8 cellular contexts compared by ENCODE assay signal in genomic region chr10:47383254-47384147, GRCh38. TPM values are rescaled to one million over a fixed set of nuclear protein-coding genes. Genes with fewer than 3 reads are reported as not detected.
DNase-seq lines count a peak whose midpoint lies in the region; ATAC-seq, FAIRE-seq and TF ChIP-seq lines count a peak whose summit lies in the region.

No MANE protein-coding gene starts in this region.

- no peak for FAIRE-seq in keratinocyte (lab: Jason Lieb, UNC)

- dilution Hi-C loops in keratinocyte (cut with MboI; ENCODE audit: extremely low pct_ligation_motif_present, low sequenced_read_pairs), result no loop called here

- peaks cover 12% of the 10 kb centered on the region for H3K4me1 ChIP-seq in CD4-positive, alpha-beta memory T cell (ENCODE audit: insufficient read depth, low read length)
- peaks cover 10% of the 10 kb centered on the region for H3K4me1 ChIP-seq in keratinocyte (ENCODE audit: control insufficient read depth, extremely low read depth, insufficient read depth, low read length)

- peak overlapping the region; percentile 98 for H3K4me2 ChIP-seq in keratinocyte (ENCODE audit: control insufficient read depth, extremely low read depth, insufficient read depth, low read depth, low read length)

- TF ChIP-seq EP300 in Ishikawa (IDR thresholded peaks at IDR 0.05; ENCODE audit: borderline replicate concordance), result no peak

- H3K36me3 Mint-ChIP-seq in CD4-positive, alpha-beta memory T cell, result peaks cover 0 to 2% of the 10 kb centered on the region in 2 donors
- H3K36me3 Mint-ChIP-seq in activated T-cell treated with anti-CD3 and anti-CD28 coated beads, Interleukin-2, amount 50 U/mL, for 72 hours (ENCODE audit: insufficient read depth in 2 of 2), result peaks cover 4 to 15% of the 10 kb centered on the region in 2 donors

- ATAC-seq in activated T-cell treated with anti-CD3 and anti-CD28 coated beads, Interleukin-2, amount 50 U/mL, for 72 hours (replicated peaks in 1 of 2), result no peak

- no peaks in the 10 kb centered on the region for H3K79me2 ChIP-seq in keratinocyte (ENCODE audit: control insufficient read depth, insufficient read depth, low read length)

- H2AFZ ChIP-seq in keratinocyte (ENCODE audit: control insufficient read depth, low read length), result peak overlapping the region; percentile 90

- H3K4me3 Mint-ChIP-seq in CD4-positive, alpha-beta memory T cell, result peak overlapping the region; percentile 87 to 97 (median 90)
- peak overlapping the region; percentile 81 to 83 for H3K4me3 Mint-ChIP-seq in activated T-cell treated with anti-CD3 and anti-CD28 coated beads, Interleukin-2, amount 50 U/mL, for 72 hours

- no peaks in the 10 kb centered on the region for H3K9me1 ChIP-seq in keratinocyte (ENCODE audit: control insufficient read depth, extremely low read depth, insufficient read depth, low read length)

- peak overlapping the region; percentile 74 for H3K9ac ChIP-seq in keratinocyte (ENCODE audit: control insufficient read depth, extremely low read depth, insufficient read depth, low read length)

- peak overlapping the region in 1 of 2 donors; percentile 52 for H3K4me3 ChIP-seq in CD4-positive, alpha-beta memory T cell (ENCODE audit: low read length in 2 of 2)
- H3K4me3 ChIP-seq in keratinocyte (ENCODE audit: control insufficient read depth in 2 of 3, extremely low read depth in 1 of 3, insufficient read depth in 2 of 3, low read depth in 1 of 3, low read length in 3 of 3), result peak overlapping the region; percentile 73 to 83 (median 82)

- no peak for TF ChIP-seq RAD21 in Ishikawa (IDR thresholded peaks at IDR 0.05; ENCODE audit: low read depth)

- H3K4me1 Mint-ChIP-seq in CD4-positive, alpha-beta memory T cell, result peaks cover 6 to 10% (median 8%) of the 10 kb centered on the region in 4 donors
- peaks cover 15% of the 10 kb centered on the region for H3K4me1 Mint-ChIP-seq in activated T-cell treated with anti-CD3 and anti-CD28 coated beads, Interleukin-2, amount 50 U/mL, for 72 hours (ENCODE audit: low read depth)

- no peaks in the 10 kb centered on the region for H4K20me1 ChIP-seq in keratinocyte (ENCODE audit: control insufficient read depth, extremely low read depth, insufficient read depth, low read length)

- TF ChIP-seq CTCF in keratinocyte (optimal IDR thresholded peaks at IDR 0.05 in 1 of 3, IDR thresholded peaks at IDR 0.05 in 1 of 3, conservative IDR thresholded peaks at IDR 0.05 in 1 of 3; ENCODE audit: extremely low read depth in 1 of 3, insufficient read depth in 2 of 3, low read length in 3 of 3), result no peak

- peak overlapping the region in 4 of 7 donors; percentile 5 to 77 (median 48) for H3K27ac Mint-ChIP-seq in CD4-positive, alpha-beta memory T cell
- H3K27ac Mint-ChIP-seq in activated T-cell treated with anti-CD3 and anti-CD28 coated beads, Interleukin-2, amount 50 U/mL, for 72 hours, result no peak overlapping the region

- peaks cover 37 to 38% of the 10 kb centered on the region in 2 donors for H3K27me3 Mint-ChIP-seq in CD4-positive, alpha-beta memory T cell
- peaks cover 79% of the 10 kb centered on the region for H3K27me3 Mint-ChIP-seq in activated T-cell treated with anti-CD3 and anti-CD28 coated beads, Interleukin-2, amount 50 U/mL, for 72 hours (ENCODE audit: low read depth)

- DNase-seq in CD4-positive, alpha-beta memory T cell, result no peak
- DNase-seq in activated T-cell treated with anti-CD3 and anti-CD28 coated beads, Interleukin-2, amount 50 U/mL, for 72 hours, result no peak
- no peak for DNase-seq in keratinocyte (ENCODE audit: low read depth, low spot score)
- DNase-seq in substantia nigra (lab: John Stamatoyannopoulos, UW), result no peak
- DNase-seq in cerebellum (ENCODE audit: low spot score), result no peak
- DNase-seq in SKM-1 (lab: John Stamatoyannopoulos, UW; ENCODE audit: unreplicated experiment), result no peak
- DNase-seq in HPDE6-E6E7 (ENCODE audit: extremely low spot score), result no peak

- CTCF ChIA-PET in CD4-positive, alpha-beta memory T cell (lab: Charles Lee; ENCODE audit: partially characterized antibody), result no interaction called here

- intact Hi-C loops in CD4-positive, alpha-beta memory T cell (cut with micrococcal nuclease), result no loop called here

- no peak overlapping the region for H3K27ac ChIP-seq in CD4-positive, alpha-beta memory T cell (ENCODE audit: low read depth, low read length)
- H3K27ac ChIP-seq in keratinocyte (ENCODE audit: control insufficient read depth, insufficient read depth, low read length) (no peak overlapping the region), substantia nigra (ENCODE audit: low read depth, low read length, poor library complexity, severe bottlenecking) (peak overlapping the region; percentile 81)

- peaks cover 0 to 8% (median 1%) of the 10 kb centered on the region in 8 donors for H3K9me3 Mint-ChIP-seq in CD4-positive, alpha-beta memory T cell
- peaks cover 6 to 10% of the 10 kb centered on the region in 2 donors for H3K9me3 Mint-ChIP-seq in activated T-cell treated with anti-CD3 and anti-CD28 coated beads, Interleukin-2, amount 50 U/mL, for 72 hours

- peaks cover 4% of the 10 kb centered on the region for H3K27me3 ChIP-seq in CD4-positive, alpha-beta memory T cell (ENCODE audit: insufficient read depth, low read length)
- peaks cover 4% of the 10 kb centered on the region for H3K27me3 ChIP-seq in keratinocyte (ENCODE audit: control insufficient read depth, extremely low read depth, insufficient read depth, low read length)

- H3K36me3 ChIP-seq in CD4-positive, alpha-beta memory T cell (ENCODE audit: insufficient read depth, low read length), result no peaks in the 10 kb centered on the region
- no peaks in the 10 kb centered on the region for H3K36me3 ChIP-seq in keratinocyte (ENCODE audit: control insufficient read depth in 2 of 2, extremely low read depth in 1 of 2, insufficient read depth in 2 of 2, low read length in 2 of 2)

- H3K9me3 ChIP-seq in CD4-positive, alpha-beta memory T cell (ENCODE audit: control insufficient read depth in 1 of 2, low read length in 2 of 2), result no peaks in the 10 kb centered on the region
- H3K9me3 ChIP-seq in keratinocyte (ENCODE audit: control insufficient read depth, low read depth, low read length), result no peaks in the 10 kb centered on the region

- POLR2A ChIA-PET in CD4-positive, alpha-beta memory T cell (lab: Charles Lee; ENCODE audit: partially characterized antibody), result no interaction called here

TF ChIP-seq in Ishikawa, 13 proteins besides CTCF, POLR2A, EP300 and RAD21 (continues in another document):
- TF ChIP-seq TCF12 (IDR thresholded peaks at IDR 0.05; ENCODE audit: low read depth) (peak; percentile 80), MAX (IDR thresholded peaks at IDR 0.05) (no peak; the same call in 1 of the 2 replicates), NFIC (IDR thresholded peaks at IDR 0.05) (peak; percentile 30; the same call in 1 of the 2 replicates), TEAD4 (IDR thresholded peaks at IDR 0.05) (no peak), FOXM1 (IDR thresholded peaks at IDR 0.05; ENCODE audit: borderline replicate concordance, low read depth) (no peak), EGR1 (IDR thresholded peaks at IDR 0.05) (peak; percentile 66), USF1 (IDR thresholded peaks at IDR 0.05) (0 out of 2 replicates have a peak, but pooled peaks have one; percentile 8), CEBPB (IDR thresholded peaks at IDR 0.05) (peak; percentile 31; the same call in 1 of the 2 replicates), YY1 (IDR thresholded peaks at IDR 0.05; ENCODE audit: low read depth) (no peak), TAF1 (IDR thresholded peaks at IDR 0.05; ENCODE audit: low read depth) (no peak), ZBTB7A (IDR thresholded peaks at IDR 0.05; ENCODE audit: low read depth) (0 out of 2 replicates have a peak, but pooled peaks have one; percentile 35), CREB1 (IDR thresholded peaks at IDR 0.05; ENCODE audit: low read depth) (no peak)

RNA-seq across cellular contexts. Expression of gene ZNF488, which starts 0.6 kb away (rescaled TPM):
- total RNA-seq in CD4-positive, alpha-beta memory T cell, result not detected
- polyA plus RNA-seq in CD4-positive, alpha-beta memory T cell, result under 1 TPM in 1 of 2 donors, not detected in 1; 0.20 TPM
- under 1 TPM; 0.36 to 0.46 TPM for total RNA-seq in activated T-cell treated with anti-CD3 and anti-CD28 coated beads, Interleukin-2, amount 50 U/mL, for 72 hours
- polyA plus RNA-seq in keratinocyte, result 1.2 to 1.4 TPM (median 1.4 TPM) in 3 replicates
- 0.10 TPM for polyA plus RNA-seq in keratinocyte (2011; ENCODE audit: low read depth)
- 0.67 and 0.83 TPM in 2 replicates for polyA plus RNA-seq in keratinocyte (2011; cell fraction: cytosol; rRNA removed)
- polyA plus RNA-seq in keratinocyte (2011; cell fraction: nucleus; rRNA removed), result 0.57 and 0.61 TPM in 2 replicates
- polyA plus RNA-seq in keratinocyte (2012; ENCODE audit: low replicate concordance), result 0.79 and 1.1 TPM in 2 replicates
- 1.2 to 3.1 TPM (median 1.8 TPM) in 3 replicates for polyA minus RNA-seq in keratinocyte
- polyA minus RNA-seq in keratinocyte (2011; cell fraction: cytosol; rRNA and poly(A)+ RNA removed), result 1.3 TPM
- 0.31 and 0.32 TPM in 2 replicates for polyA minus RNA-seq in keratinocyte (2011; cell fraction: nucleus; rRNA and poly(A)+ RNA removed)
- 2.9 TPM for total RNA-seq in cerebellum

RNA-seq across cellular contexts. Expression of gene RBP3, which starts 35.3 kb away (rescaled TPM):
- total RNA-seq in CD4-positive, alpha-beta memory T cell, result not detected
- not detected for polyA plus RNA-seq in CD4-positive, alpha-beta memory T cell
- not detected for total RNA-seq in activated T-cell treated with anti-CD3 and anti-CD28 coated beads, Interleukin-2, amount 50 U/mL, for 72 hours
- not detected in 3 replicates for polyA plus RNA-seq in keratinocyte
- not detected for polyA plus RNA-seq in keratinocyte (2011; ENCODE audit: low read depth)
- polyA plus RNA-seq in keratinocyte (2011; cell fraction: cytosol; rRNA removed), result not detected in 2 replicates
- not detected in 2 replicates for polyA plus RNA-seq in keratinocyte (2011; cell fraction: nucleus; rRNA removed)
- not detected in 2 replicates for polyA plus RNA-seq in keratinocyte (2012; ENCODE audit: low replicate concordance)
- not detected in 3 replicates for polyA minus RNA-seq in keratinocyte
- not detected for polyA minus RNA-seq in keratinocyte (2011; cell fraction: cytosol; rRNA and poly(A)+ RNA removed)
- not detected in 2 replicates for polyA minus RNA-seq in keratinocyte (2011; cell fraction: nucleus; rRNA and poly(A)+ RNA removed)
- total RNA-seq in cerebellum, result not detected
